8 cellular contexts compared by ENCODE assay signal in the genomic region with DNA sequence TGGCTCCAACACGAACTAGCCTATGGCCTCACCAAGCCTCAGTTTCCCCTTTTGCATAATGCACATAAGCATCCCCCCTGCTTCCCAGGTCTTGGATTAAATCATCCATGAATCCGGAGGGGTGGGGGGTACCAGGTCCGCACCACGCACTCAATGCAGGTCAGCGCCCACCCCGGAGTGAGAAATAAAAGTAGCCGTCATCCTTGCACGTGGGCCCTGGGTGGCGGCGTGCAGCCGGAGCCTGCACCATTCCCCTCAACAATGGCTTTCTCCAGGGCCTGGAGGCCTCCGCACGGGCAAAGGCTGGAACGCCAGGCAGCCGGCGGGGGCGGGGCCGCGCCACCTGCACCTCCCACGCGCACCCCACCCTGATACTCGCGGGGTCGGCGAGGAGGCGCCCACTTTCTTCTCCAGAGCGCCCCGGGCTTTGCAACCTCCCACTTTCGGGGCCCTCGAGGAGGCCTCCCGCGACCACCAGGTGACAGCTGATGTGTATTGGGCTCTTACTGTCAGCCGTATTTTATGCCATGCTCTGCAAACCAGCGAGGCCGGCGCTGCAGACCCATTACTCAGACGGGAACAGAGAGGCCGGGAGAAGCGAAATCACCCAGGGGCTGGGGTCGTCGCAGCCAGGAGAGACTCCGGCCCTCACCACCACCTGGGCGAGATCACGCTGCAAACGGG. TPM values are rescaled to one million over a fixed set of nuclear protein-coding genes. Genes with fewer than 3 reads are reported as not detected.
DNase-seq lines count a peak whose midpoint lies in the region; ATAC-seq and TF ChIP-seq lines count a peak whose summit lies in the region.

No MANE protein-coding gene starts in this region.

- H3K4me2 ChIP-seq in DND-41 (ENCODE audit: insufficient read depth, low read length) (peak overlapping the region; percentile 90), PC-3 (ENCODE audit: low read length) (peak overlapping the region; percentile 89)

- no peaks in the 10 kb centered on the region for H3K9me2 ChIP-seq in PC-3 (replicated peaks; ENCODE audit: low read length)

- H3F3A ChIP-seq in PC-3 (ENCODE audit: low read length, unreplicated experiment) = no peaks in the 10 kb centered on the region

- H2AFZ ChIP-seq in DND-41 (ENCODE audit: low read depth, low read length) (peak overlapping the region; percentile 50), PC-3 (ENCODE audit: low read length) (peak overlapping the region; percentile 60)

- no peaks in the 10 kb centered on the region for H3K27me3 ChIP-seq in DND-41 (ENCODE audit: insufficient read depth, low read length, poor library complexity)
- no peaks in the 10 kb centered on the region for H3K27me3 ChIP-seq in PC-3 (ENCODE audit: low read length)
- H3K27me3 ChIP-seq in uterus = no peaks in the 10 kb centered on the region

- TF ChIP-seq CTCF in DND-41 (IDR thresholded peaks at IDR 0.05; ENCODE audit: borderline replicate concordance, extremely low read depth, low read length, poor library complexity, severe bottlenecking) (peak; percentile 34), PC-3 (conservative IDR thresholded peaks at IDR 0.05; ENCODE audit: low read depth, low read length) (no peak), uterus (IDR thresholded peaks at IDR 0.05) (no peak)

- POLR2A ChIA-PET in PC-3 (lab: Charles Lee; ENCODE audit: unreplicated experiment) = interaction anchor here (0.6 to 1.8 kb wide), 10 partner anchors 16 to 136 kb away, joined by 3 to 20 read pairs (median 6); no protein-coding TSS in a partner anchor

- TF ChIP-seq POLR2A in uterus (IDR thresholded peaks at IDR 0.05) = no peak

- H3K9ac ChIP-seq in DND-41 (ENCODE audit: low read depth, low read length) (peak overlapping the region; percentile 60), PC-3 (ENCODE audit: low read length) (peak overlapping the region; percentile 48)

- H3K79me2 ChIP-seq in DND-41 (ENCODE audit: insufficient read depth, low read length) = peaks cover 28% of the 10 kb centered on the region
- peaks cover 38% of the 10 kb centered on the region for H3K79me2 ChIP-seq in PC-3 (ENCODE audit: low read length)

- DNase-seq in DND-41 (peak; percentile 76), PC-3 (peak; percentile 58), foreskin melanocyte (peak; percentile 64), occipital lobe (lab: John Stamatoyannopoulos, UW) (peak; percentile 53), uterus (peak; percentile 63)
- peak; percentile 45 for DNase-seq in activated effector memory CD4-positive, alpha-beta T cell treated with Interleukin-2 at 50 U/mL for 16 hours

- BruUV-seq in PC-3 (replicated peaks; lab: Mats Ljungman, UMichigan) = no TSS peak

- CTCF ChIA-PET in PC-3 (lab: Charles Lee) = interaction anchor here (0.6 to 1.9 kb wide), 4 partner anchors 16 to 144 kb away, joined by 3 to 6 read pairs (median 6); no protein-coding TSS in a partner anchor

- peaks cover 18% of the 10 kb centered on the region for H3K36me3 ChIP-seq in DND-41 (ENCODE audit: insufficient read depth, low read length)
- peaks cover 14% of the 10 kb centered on the region for H3K36me3 ChIP-seq in PC-3 (ENCODE audit: low read depth, low read length)
- no peaks in the 10 kb centered on the region for H3K36me3 ChIP-seq in uterus

- peaks cover 20% of the 10 kb centered on the region for H4K20me1 ChIP-seq in DND-41 (ENCODE audit: insufficient read depth, low read length)
- peaks cover 17% of the 10 kb centered on the region for H4K20me1 ChIP-seq in PC-3 (ENCODE audit: low read length)

- H3K4me3 ChIP-seq in DND-41 (ENCODE audit: low read depth in 1 of 2, low read length in 2 of 2) = peak overlapping the region; percentile 11 to 63; a peak in 3 of 4 replicates
- peak overlapping the region; percentile 100 for H3K4me3 ChIP-seq in PC-3 (ENCODE audit: low read length)
- peak overlapping the region; percentile 64 to 70 for H3K4me3 ChIP-seq in uterus

- H3K27ac ChIP-seq in DND-41 (ENCODE audit: low read length) (peak overlapping the region; percentile 79), PC-3 (ENCODE audit: low read length) (peak overlapping the region; percentile 60), uterus (peak overlapping the region; percentile 84 to 89)

- peak; percentile 29 for ATAC-seq in DND-41 (ENCODE audit: insufficient read depth, low read depth)
- ATAC-seq in HG02571 (IDR thresholded peaks at IDR 0.05; ENCODE audit: unreplicated experiment) = peak; percentile 4
- ATAC-seq in PC-3 = peak; percentile 36
- ATAC-seq in GM21723 (IDR thresholded peaks at IDR 0.05; ENCODE audit: unreplicated experiment) = no peak

- H3K9me3 ChIP-seq in DND-41 (ENCODE audit: insufficient read depth, low read length, severe bottlenecking) (no peaks in the 10 kb centered on the region), PC-3 (ENCODE audit: low read length) (no peaks in the 10 kb centered on the region), uterus (no peaks in the 10 kb centered on the region)

- H3K4me1 ChIP-seq in DND-41 (ENCODE audit: insufficient read depth, low read length) = peaks cover 46% of the 10 kb centered on the region
- peaks cover 5% of the 10 kb centered on the region; the same call in 1 of the 2 replicates for H3K4me1 ChIP-seq in PC-3 (ENCODE audit: insufficient read depth, low read length)
- peaks cover 0 to 16% of the 10 kb centered on the region in 2 donors for H3K4me1 ChIP-seq in uterus

- intact Hi-C loops in PC-3 (cut with micrococcal nuclease) = loop anchor here (1.0 kb wide), 1 partner anchor 136 kb away; no protein-coding TSS in a partner anchor
- intact Hi-C loops in uterus (cut with DNase I; ENCODE audit: low total_unique reads) = loop anchor here (5.0 to 10.0 kb wide), 2 partner anchors 67 to 100 kb away; no protein-coding TSS in a partner anchor

RNA-seq across cellular contexts. Expression of gene GADD45B, which starts 0.8 kb away (rescaled TPM):
- 137 and 154 TPM in 2 replicates for total RNA-seq in PC-3 (2014; rRNA removed)
- total RNA-seq in occipital lobe = 4.7 TPM
- 10 to 100 TPM; 17.6 to 68.2 (median 38.0) TPM for total RNA-seq in uterus

RNA-seq across cellular contexts. Expression of gene LMNB2, which starts 18.4 kb away (rescaled TPM):
- total RNA-seq in PC-3 (2014; rRNA removed) (220 and 327 TPM in 2 replicates), occipital lobe (36.2 TPM), uterus (10 to 100 TPM; 10.3 to 75.7 (median 17.1) TPM)

RNA-seq across cellular contexts. Expression of gene TIMM13, which starts 47.8 kb away (rescaled TPM):
- total RNA-seq in PC-3 (2014; rRNA removed) (129 and 131 TPM in 2 replicates), occipital lobe (16.2 TPM), uterus (10 to 100 TPM in 3 of 4 donors, 1 to 10 TPM in 1; 6.5 to 53.8 (median 31.9) TPM)

Comparison
In these comparisons a context has a peak if more than half of its experiments do, and no peak if none do; other contexts are left out.
1. H3K4me3 ChIP-seq: peak in every context shown above with its lines; median percentile 100 in PC-3; 67 in uterus; 37 in DND-41.